In genomic region chr10:43354879-43355380, GRCh38 we compare ENCODE assay signal across 18 cellular contexts. TPM values are rescaled to one million over a fixed set of nuclear protein-coding genes. Genes with fewer than 3 reads are reported as not detected.
"Had no signal": no experiment of that assay in that cellular context is flagged by ENCODE, and none has a peak within 500 bp of the region (broad histone marks: within the 10 kb centered on the region; RNA-seq: fewer than 3 reads in every experiment).

No MANE protein-coding gene starts in this region.

- H3K4me3 ChIP-seq: coronary artery had no signal

- H3K4me3 Mint-ChIP-seq: activated CD4-positive, alpha-beta T cell treated with anti-CD3 and anti-CD28 coated beads for 36 hours; stimulated activated naive CD8-positive, alpha-beta T cell treated with anti-CD3 and anti-CD28 coated beads, Interleukin-15, Interleukin-2, amounts not matched to agents 100 ng/mL and 50 ng/mL, for 24 hours had no signal

- ATAC-seq: left ventricle myocardium superior had no signal

- H3K9me3 Mint-ChIP-seq: activated T-helper 2 cell treated with anti-CD3 and anti-CD28 coated beads, Interferon-gamma antibody, Interleukin-2, Interleukin-4, amounts not matched to agents 10 μg/mL and 5 μg/mL and 100 μg/mL, durations not matched to agents 14 hours and 24 hours and 36 hours; stimulated activated naive CD8-positive, alpha-beta T cell treated with anti-CD3 and anti-CD28 coated beads, Interleukin-15, Interleukin-2, amounts not matched to agents 100 ng/mL and 50 ng/mL, for 24 hours had no signal

- DNase-seq: activated CD4-positive, alpha-beta T cell treated with anti-CD3 and anti-CD28 coated beads for 36 hours; activated CD8-positive, alpha-beta memory T cell treated with anti-CD3 and anti-CD28 coated beads for 24 hours; activated naive CD4-positive, alpha-beta T cell treated with anti-CD3 and anti-CD28 coated beads, Interleukin-2, amount 50 U/mL, for 16 hours; effector memory CD4-positive, alpha-beta T cell; left ventricle myocardium superior; mesenchymal stem cell; stimulated activated CD4-positive, alpha-beta T cell treated with anti-CD3 and anti-CD28 coated beads, Interleukin-15, amount 100 ng/mL, for 24 hours; stimulated activated CD4-positive, alpha-beta T cell treated with anti-CD3 and anti-CD28 coated beads, Interleukin-4, amount 100 ng/mL, for 24 hours; WERI-Rb-1 had no signal

- H3K36me3 ChIP-seq: WERI-Rb-1 had no signal

- H3K9ac ChIP-seq: parathyroid adenoma had no signal

- H3K27ac Mint-ChIP-seq: activated CD4-positive, alpha-beta T cell treated with anti-CD3 and anti-CD28 coated beads for 36 hours; stimulated activated naive CD8-positive, alpha-beta T cell treated with anti-CD3 and anti-CD28 coated beads, Interleukin-15, Interleukin-2, amounts not matched to agents 100 ng/mL and 50 ng/mL, for 24 hours had no signal

- H3K79me2 ChIP-seq: parathyroid adenoma had no signal

- H3K27ac ChIP-seq: coronary artery, parathyroid adenoma, WERI-Rb-1 had no signal

RNA-seq across cellular contexts. Expression of gene FXYD4, which starts 16.5 kb away (rescaled TPM):
- total RNA-seq: activated CD4-positive, alpha-beta T cell treated with anti-CD3 and anti-CD28 coated beads for 36 hours; activated T-helper 2 cell treated with anti-CD3 and anti-CD28 coated beads, Interferon-gamma antibody, Interleukin-2, Interleukin-4, amounts not matched to agents 10 μg/mL and 5 μg/mL and 100 μg/mL, durations not matched to agents 14 hours and 24 hours and 36 hours; epithelial cell of proximal tubule; kidney epithelial cell; left ventricle myocardium superior; skeletal muscle tissue; temporal lobe had no signal
- polyA plus RNA-seq: neural cell had no signal
